Comparison of ENCODE assay signal across 8 cellular contexts in the genomic region with DNA sequence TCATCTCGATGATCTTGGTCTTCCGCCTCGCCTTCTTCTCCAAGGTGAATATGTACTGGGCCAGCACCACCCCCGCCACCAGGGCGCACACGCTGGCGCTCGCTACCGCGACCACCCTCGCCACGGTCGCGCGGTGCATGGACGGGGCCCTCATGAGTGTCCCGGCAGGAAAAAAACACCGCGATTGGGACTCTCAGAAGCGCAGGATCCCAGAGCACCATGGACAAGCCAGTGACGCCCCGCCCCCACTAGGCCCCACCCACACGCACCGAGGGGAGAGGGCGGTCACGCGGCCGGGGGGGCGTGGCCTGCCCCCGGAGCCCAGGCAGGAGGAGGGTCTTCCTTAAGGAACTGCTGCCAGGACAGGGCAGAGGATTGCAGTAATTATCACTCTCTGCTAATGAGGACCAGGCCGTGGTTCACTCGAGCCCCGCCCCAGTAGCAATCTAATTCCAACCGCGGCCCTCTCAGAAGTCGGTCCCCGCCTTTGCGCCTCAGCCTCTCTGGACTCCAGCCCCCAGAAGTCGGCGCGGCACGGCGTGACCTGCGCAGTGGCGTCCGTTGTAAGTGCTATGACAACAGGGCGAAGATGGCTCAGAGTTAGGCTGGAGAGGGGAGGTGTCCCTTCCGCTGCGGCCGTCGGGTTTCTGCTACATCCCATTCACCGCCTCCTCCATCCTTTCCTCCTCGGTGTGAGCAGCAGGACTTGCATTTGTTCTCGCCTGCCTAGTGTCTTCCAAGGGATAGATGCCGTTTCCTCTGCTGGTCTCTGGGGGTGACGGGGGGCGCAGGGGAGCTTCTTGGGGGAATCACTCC. TPM values are rescaled to one million over a fixed set of nuclear protein-coding genes. Genes with fewer than 3 reads are reported as not detected.
A peak's percentile ranks its signal among the peaks of the same experiment; 100 is the strongest.
DNase-seq lines count a peak whose midpoint lies in the region; ATAC-seq and TF ChIP-seq lines count a peak whose summit lies in the region.

BBS9 (plus strand) TSS at position 575 of the 816 bp plus-strand sequence. CDS start 16,689 bp downstream, outside the sequence.

- no peak for TF ChIP-seq CTCF in C4-2B (conservative IDR thresholded peaks at IDR 0.05)

- intact Hi-C loops in activated CD4-positive, alpha-beta T cell treated with anti-CD3 and anti-CD28 coated beads, Interleukin-2, amount 10 ng/mL, durations not matched to agents 24 days and 14 days (cut with micrococcal nuclease), result loop anchor here (1.0 to 2.0 kb wide), 4 partner anchors 20 to 638 kb away; partner anchors contain the start of genes LSM5, NT5C3A and RP9
- intact Hi-C loops in left colon (cut with DNase I, micrococcal nuclease), result no loop called here

- no peaks in the 10 kb centered on the region for H3K36me3 Mint-ChIP-seq in activated CD4-positive, alpha-beta T cell treated with anti-CD3 and anti-CD28 coated beads, Interleukin-2, amount 10 ng/mL, durations not matched to agents 24 days and 14 days (ENCODE audit: low read depth)

- peak; percentile 90 to 98 for DNase-seq in NCI-H526 (lab: John Stamatoyannopoulos, UW)
- DNase-seq in activated CD4-positive, alpha-beta T cell treated with anti-CD3 and anti-CD28 coated beads, Interleukin-2, amount 10 ng/mL, durations not matched to agents 24 days and 14 days, result peak; percentile 97
- peak; percentile 54 for DNase-seq in cortex of kidney (lab: John Stamatoyannopoulos, UW)
- DNase-seq in left colon, result peak; percentile 95 to 98
- peak; percentile 81 to 88 for DNase-seq in stimulated activated CD4-positive, alpha-beta T cell treated with anti-CD3 and anti-CD28 coated beads, Interleukin-1b, Interleukin-23, amount 100 ng/mL, for 4 hours (ENCODE audit: low read depth in 2 of 2)

- no peaks in the 10 kb centered on the region for H3K9me3 Mint-ChIP-seq in activated CD4-positive, alpha-beta T cell treated with anti-CD3 and anti-CD28 coated beads, Interleukin-2, amount 10 ng/mL, durations not matched to agents 24 days and 14 days

- peaks cover 15% of the 10 kb centered on the region for H3K4me1 Mint-ChIP-seq in activated CD4-positive, alpha-beta T cell treated with anti-CD3 and anti-CD28 coated beads, Interleukin-2, amount 10 ng/mL, durations not matched to agents 24 days and 14 days

- H3K4me3 Mint-ChIP-seq in activated CD4-positive, alpha-beta T cell treated with anti-CD3 and anti-CD28 coated beads, Interleukin-2, amount 10 ng/mL, durations not matched to agents 24 days and 14 days, result peak within 1 kb of the TSS; percentile 98

- peak within 1 kb of the TSS; percentile 91 for H3K27ac Mint-ChIP-seq in activated CD4-positive, alpha-beta T cell treated with anti-CD3 and anti-CD28 coated beads, Interleukin-2, amount 10 ng/mL, durations not matched to agents 24 days and 14 days

- ATAC-seq in GM19328 (IDR thresholded peaks at IDR 0.05; ENCODE audit: unreplicated experiment), result peak; percentile 99
- peak; percentile 100 for ATAC-seq in HG03469 (IDR thresholded peaks at IDR 0.05; ENCODE audit: unreplicated experiment)
- peak; percentile 97 for ATAC-seq in left colon

- peaks cover 5% of the 10 kb centered on the region for H3K27me3 Mint-ChIP-seq in activated CD4-positive, alpha-beta T cell treated with anti-CD3 and anti-CD28 coated beads, Interleukin-2, amount 10 ng/mL, durations not matched to agents 24 days and 14 days

- H3K27ac ChIP-seq in C4-2B, result peak within 1 kb of the TSS; percentile 60

RNA-seq across cellular contexts. Expression of gene BBS9, which starts in this region (rescaled TPM):
- 4.2 and 4.3 TPM in 2 replicates for total RNA-seq in activated CD4-positive, alpha-beta T cell treated with anti-CD3 and anti-CD28 coated beads, Interleukin-2, amount 10 ng/mL, durations not matched to agents 24 days and 14 days
- total RNA-seq in left colon, result 10 to 100 TPM in 1 of 2 donors, 1 to 10 TPM in 1; 7.9 to 11.0 TPM

Comparison
In these comparisons a context has a peak if more than half of its experiments do, and no peak if none do; other contexts are left out.
1. Peak in every context shown above with its lines: DNase-seq, ATAC-seq and H3K27ac ChIP-seq.